Comparison of ENCODE assay signal across 17 cellular contexts in genomic region chr2:48927355-48927754, GRCh38.
DNase-seq lines count a peak whose midpoint lies in the region; ATAC-seq and TF ChIP-seq lines count a peak whose summit lies in the region.
"Had no signal": no experiment of that assay in that cellular context is flagged by ENCODE, and none has a peak within 500 bp of the region (broad histone marks: within the 10 kb centered on the region; RNA-seq: fewer than 3 reads in every experiment).

No MANE protein-coding gene starts in this region.

- H3K4me3 Mint-ChIP-seq in CD14-positive monocyte = no peak overlapping the region
- H3K4me3 Mint-ChIP-seq: T-cell had no signal

- H2AFZ ChIP-seq in GM23248 = no peak overlapping the region
- H2AFZ ChIP-seq in OCI-LY7 (ENCODE audit: low read length) = no peak overlapping the region

- no peaks in the 10 kb centered on the region for H3F3A ChIP-seq in GM23248 (ENCODE audit: insufficient read depth)

- no peaks in the 10 kb centered on the region for H3K4me1 Mint-ChIP-seq in CD14-positive monocyte
- H3K4me1 Mint-ChIP-seq: T-cell had no signal

- 75% methylated on average over 2 of the region's 2 CpGs for WGBS in esophagus muscularis mucosa
- 4 to 7% methylated on average over 2 of the region's 2 CpGs for WGBS in GM23248 (ENCODE audit: low coverage in 1 of 2, low lambda C conversion rate in 2 of 2, missing lambda C conversion rate in 2 of 2), 2 experiments

- CTCF ChIA-PET in OCI-LY7 (lab: Charles Lee; ENCODE audit: unreplicated experiment) = no interaction called here

- H3K27me3 ChIP-seq in esophagus muscularis mucosa = no peaks in the 10 kb centered on the region
- H3K27me3 ChIP-seq in GM23248 (replicated peaks; ENCODE audit: insufficient read depth) = no peaks in the 10 kb centered on the region
- H3K27me3 ChIP-seq: MG63 had no signal

- no peaks in the 10 kb centered on the region for H4K20me1 ChIP-seq in GM23248 (ENCODE audit: insufficient read depth)
- no peaks in the 10 kb centered on the region for H4K20me1 ChIP-seq in OCI-LY7 (ENCODE audit: insufficient read depth, low read length)

- H3K36me3 ChIP-seq in esophagus muscularis mucosa = no peaks in the 10 kb centered on the region
- no peaks in the 10 kb centered on the region for H3K36me3 ChIP-seq in GM23248 (ENCODE audit: low read depth)
- H3K36me3 ChIP-seq in OCI-LY7 (ENCODE audit: insufficient read depth, low read length) = no peaks in the 10 kb centered on the region
- H3K36me3 ChIP-seq: MG63 had no signal

- no peak overlapping the region for H3K9ac ChIP-seq in GM23248

- H3K27me3 Mint-ChIP-seq in CD14-positive monocyte (ENCODE audit: low read depth in 3 of 3) = peaks cover 0 to 2% (median 1%) of the 10 kb centered on the region in 3 donors

- H3K4me1 ChIP-seq in esophagus muscularis mucosa = no peaks in the 10 kb centered on the region
- H3K4me1 ChIP-seq in GM23248 (ENCODE audit: insufficient read depth) = no peaks in the 10 kb centered on the region
- H3K4me1 ChIP-seq in OCI-LY7 (ENCODE audit: insufficient read depth, low read length, poor library complexity, severe bottlenecking) = no peaks in the 10 kb centered on the region

- TF ChIP-seq CTCF in esophagus muscularis mucosa (IDR thresholded peaks at IDR 0.05) (no peak), CD14-positive monocyte (IDR thresholded peaks at IDR 0.05) (no peak), OCI-LY7 (conservative IDR thresholded peaks at IDR 0.05; ENCODE audit: low read length) (no peak)

- H3K4me3 ChIP-seq in esophagus muscularis mucosa (no peak overlapping the region), GM23248 (no peak overlapping the region), OCI-LY7 (ENCODE audit: low read depth, low read length, poor library complexity, severe bottlenecking) (no peak overlapping the region)
- H3K4me3 ChIP-seq: MG63 had no signal

- H3K4me2 ChIP-seq in GM23248 (ENCODE audit: unreplicated experiment) = no peak overlapping the region
- H3K4me2 ChIP-seq in OCI-LY7 (ENCODE audit: low read length) = no peak overlapping the region

- H3K9me3 ChIP-seq in esophagus muscularis mucosa (no peaks in the 10 kb centered on the region), GM23248 (ENCODE audit: low read depth) (no peaks in the 10 kb centered on the region), OCI-LY7 (ENCODE audit: low read length) (no peaks in the 10 kb centered on the region)
- H3K9me3 ChIP-seq: Caco-2, MG63 had no signal

- intact Hi-C loops in esophagus muscularis mucosa (cut with DNase I) = no loop called here
- intact Hi-C loops in CD14-positive monocyte (cut with micrococcal nuclease) = no loop called here
- intact Hi-C loops in OCI-LY7 (cut with micrococcal nuclease; ENCODE audit: unreplicated experiment) = no loop called here

- in situ Hi-C loops in GM23248 (cut with MboI) = loop anchor here (25.0 kb wide), 1 partner anchor 315 kb away; the partner anchor contains the start of gene GTF2A1L

- POLR2A ChIA-PET in OCI-LY7 (lab: Charles Lee) = no interaction called here

- H3K27ac ChIP-seq in esophagus muscularis mucosa (replicated peaks in 1 of 4) (no peak overlapping the region), GM23248 (no peak overlapping the region), OCI-LY7 (ENCODE audit: low read depth, low read length, poor library complexity, severe bottlenecking) (no peak overlapping the region)

- no peaks in the 10 kb centered on the region for H3K79me2 ChIP-seq in GM23248 (ENCODE audit: insufficient read depth)
- no peaks in the 10 kb centered on the region for H3K79me2 ChIP-seq in OCI-LY7 (ENCODE audit: insufficient read depth, low read depth, low read length)

- TF ChIP-seq EP300 in esophagus muscularis mucosa (IDR thresholded peaks at IDR 0.05) = no peak

- H3K9me2 ChIP-seq in GM23248 (ENCODE audit: insufficient read depth) = no peaks in the 10 kb centered on the region
- no peaks in the 10 kb centered on the region for H3K9me2 ChIP-seq in OCI-LY7 (ENCODE audit: insufficient read depth, low read length)

- BruUV-seq in OCI-LY7 (replicated peaks; lab: Mats Ljungman, UMichigan) = no TSS peak

- peaks cover 0 to 6% (median 2%) of the 10 kb centered on the region in 7 donors for H3K9me3 Mint-ChIP-seq in CD14-positive monocyte

- TF ChIP-seq POLR2A in esophagus muscularis mucosa (IDR thresholded peaks at IDR 0.05; ENCODE audit: low read depth) = no peak

- H3K36me3 Mint-ChIP-seq in CD14-positive monocyte = no peaks in the 10 kb centered on the region
- H3K36me3 Mint-ChIP-seq: T-cell had no signal

- H3K27ac Mint-ChIP-seq in CD14-positive monocyte = no peak overlapping the region
- H3K27ac Mint-ChIP-seq: T-cell had no signal

- peak; percentile 57 for DNase-seq in DMS53 (lab: John Stamatoyannopoulos, UW)
- DNase-seq in esophagus muscularis mucosa (ENCODE audit: extremely low spot score) = peak; percentile 17
- DNase-seq in GM23248 = no peak
- DNase-seq in CD14-positive monocyte (ENCODE audit: low spot score) = no peak
- no peak for DNase-seq in ecto neural progenitor cell (ENCODE audit: low spot score)
- no peak for DNase-seq in OCI-LY7 (ENCODE audit: low spot score)
- DNase-seq: C1 segment of cervical spinal cord, Caco-2, DMS79 treated with DMSO at 0.1 percent for 48 hours, MG63, NCI-H1105 treated with DMSO at 0.1 percent for 48 hours, NCI-H187, NCI-H69, T-cell, T1000 had no signal

- ATAC-seq in GM19463 (IDR thresholded peaks at IDR 0.05; ENCODE audit: unreplicated experiment) (peak; percentile 42), HG03108 (IDR thresholded peaks at IDR 0.05; ENCODE audit: unreplicated experiment) (peak; percentile 87)
- ATAC-seq: T-cell had no signal

Comparison
In these comparisons a context has a peak if more than half of its experiments do, and no peak if none do; other contexts are left out.
1. DNase-seq: peak in DMS53 (single experiment) and esophagus muscularis mucosa (single experiment); none in GM23248 (single experiment), CD14-positive monocyte (single experiment), ecto neural progenitor cell (single experiment) and OCI-LY7 (single experiment).